Comparison of ENCODE assay signal across 35 cellular contexts in the genomic region with DNA sequence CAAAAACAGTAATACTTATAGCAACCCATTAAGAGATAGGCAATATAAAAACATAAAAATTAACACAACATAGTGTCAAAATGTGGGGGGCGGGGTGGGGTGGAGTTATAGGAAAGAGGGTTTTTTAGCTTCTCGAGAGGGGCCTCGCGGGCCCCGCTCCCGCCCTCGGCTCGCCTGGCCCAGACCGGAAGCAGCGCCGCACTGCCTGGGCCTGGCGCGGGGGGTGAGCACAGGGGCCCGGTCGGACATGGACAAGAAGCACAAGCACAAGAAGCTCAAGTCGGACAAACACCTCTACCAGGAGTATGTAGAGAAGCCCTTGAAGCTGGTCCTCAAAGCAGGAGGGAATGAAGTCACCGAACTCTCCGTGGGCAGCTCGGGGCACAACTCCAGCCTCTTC.
"Had no signal": no experiment of that assay in that cellular context is flagged by ENCODE, and none has a peak within 500 bp of the region (broad histone marks: within the 10 kb centered on the region; RNA-seq: fewer than 3 reads in every experiment).

No MANE protein-coding gene starts in this region.

- H3K9me3 ChIP-seq: body of pancreas, SJCRH30 had no signal

- H3K27ac ChIP-seq: ascending aorta, body of pancreas, Peyer's patch, RWPE1, SJCRH30 had no signal

- ATAC-seq: activated CD8-positive, alpha-beta memory T cell treated with anti-CD3 and anti-CD28 coated beads, Interleukin-2, amount 10 ng/mL, durations not matched to agents 7 days and 5 days; activated naive CD8-positive, alpha-beta T cell treated with anti-CD3 and anti-CD28 coated beads, Interleukin-2, amount 50 U/mL, for 24 hours; activated T-cell treated with anti-CD3 and anti-CD28 coated beads, Interleukin-2, amount 50 U/mL, for 4 hours; body of pancreas; SK-N-SH treated with all-trans-retinoic acid at 6 μM for 48 hours had no signal

- H3K27ac Mint-ChIP-seq: activated B cell treated with CpG ODN at 0.5 μM for 24 hours; activated CD4-positive, alpha-beta T cell treated with anti-CD3 and anti-CD28 coated beads, Interleukin-2, amount 10 ng/mL, durations not matched to agents 24 days and 14 days; activated CD8-positive, alpha-beta memory T cell treated with anti-CD3 and anti-CD28 coated beads, Interleukin-2, amount 10 ng/mL, durations not matched to agents 7 days and 5 days; activated naive CD4-positive, alpha-beta T cell treated with anti-CD3 and anti-CD28 coated beads, Interleukin-2, amount 10 ng/mL, durations not matched to agents 7 days and 5 days; activated naive CD8-positive, alpha-beta T cell treated with anti-CD3 and anti-CD28 coated beads, Interleukin-2, amount 50 U/mL, for 24 hours; T-helper 1 cell treated with Interleukin-12 subunit alpha and Interleukin-12 subunit beta and Interleukin-4 antibody, amounts not matched to agents 30 μg/mL and 1 μg/mL, for 36 hours had no signal

- H3K4me3 Mint-ChIP-seq: activated B cell treated with CpG ODN at 0.5 μM for 24 hours; activated CD4-positive, alpha-beta T cell treated with anti-CD3 and anti-CD28 coated beads, Interleukin-2, amount 10 ng/mL, durations not matched to agents 24 days and 14 days; activated CD8-positive, alpha-beta memory T cell treated with anti-CD3 and anti-CD28 coated beads, Interleukin-2, amount 10 ng/mL, durations not matched to agents 7 days and 5 days; activated naive CD4-positive, alpha-beta T cell treated with anti-CD3 and anti-CD28 coated beads, Interleukin-2, amount 10 ng/mL, durations not matched to agents 7 days and 5 days; activated naive CD8-positive, alpha-beta T cell treated with anti-CD3 and anti-CD28 coated beads, Interleukin-2, amount 50 U/mL, for 24 hours; activated T-cell treated with anti-CD3 and anti-CD28 coated beads, Interleukin-2, amount 50 U/mL, for 4 hours; T-helper 1 cell treated with Interleukin-12 subunit alpha and Interleukin-12 subunit beta and Interleukin-4 antibody, amounts not matched to agents 30 μg/mL and 1 μg/mL, for 36 hours had no signal

- DNase-seq: activated B cell treated with CpG ODN at 0.5 μM for 24 hours; activated CD4-positive, alpha-beta T cell treated with anti-CD3 and anti-CD28 coated beads for 1 hour; activated CD4-positive, alpha-beta T cell treated with anti-CD3 and anti-CD28 coated beads, Interleukin-2, amount 10 ng/mL, durations not matched to agents 24 days and 14 days; activated CD4-positive, alpha-beta T cell treated with anti-CD3 and anti-CD28 coated beads, Interleukin-2, amount 50 U/mL, for 48 hours; activated CD8-positive, alpha-beta memory T cell treated with anti-CD3 and anti-CD28 coated beads, Interleukin-2, amount 10 ng/mL, durations not matched to agents 7 days and 5 days; activated gamma-delta T cell; activated naive CD4-positive, alpha-beta T cell treated with anti-CD3 and anti-CD28 coated beads, Interleukin-2, amount 10 ng/mL, durations not matched to agents 7 days and 5 days; activated naive CD8-positive, alpha-beta T cell treated with anti-CD3 and anti-CD28 coated beads, Interleukin-2, amount 50 U/mL, for 24 hours; activated T-cell treated with anti-CD3 and anti-CD28 coated beads, Interleukin-2, amount 50 U/mL, for 4 hours; amniotic stem cell; body of pancreas; central memory CD4-positive, alpha-beta T cell; KG1; NCI-H1048; NCI-H146; NCI-H187 treated with DMSO at 0.1 percent for 48 hours; NCI-H2081 treated with DMSO at 0.1 percent for 48 hours; NCI-H2171; NCI-H2227 treated with DMSO at 0.1 percent for 48 hours; NCI-H446 treated with DMSO at 0.1 percent for 48 hours; NCI-H524 treated with DMSO at 0.1 percent for 48 hours; NCI-H82; NK-92 treated with Interleukin-12 subunit alpha and Interleukin-12 subunit beta, amount 100 ng/mL, for 24 hours; Peyer's patch; Right ventricle myocardium superior; SJCRH30; SW 1271; T1000 had no signal

- H3K27me3 ChIP-seq: ascending aorta, body of pancreas, Peyer's patch, SJCRH30 had no signal

- H3K36me3 ChIP-seq: Peyer's patch, SJCRH30 had no signal

- FAIRE-seq: bronchial epithelial cell, TTC549 had no signal

- H3K27me3 Mint-ChIP-seq: activated B cell treated with CpG ODN at 0.5 μM for 24 hours; activated CD4-positive, alpha-beta T cell treated with anti-CD3 and anti-CD28 coated beads, Interleukin-2, amount 10 ng/mL, durations not matched to agents 24 days and 14 days; activated CD8-positive, alpha-beta memory T cell treated with anti-CD3 and anti-CD28 coated beads, Interleukin-2, amount 10 ng/mL, durations not matched to agents 7 days and 5 days; activated naive CD4-positive, alpha-beta T cell treated with anti-CD3 and anti-CD28 coated beads, Interleukin-2, amount 10 ng/mL, durations not matched to agents 7 days and 5 days; activated naive CD8-positive, alpha-beta T cell treated with anti-CD3 and anti-CD28 coated beads, Interleukin-2, amount 50 U/mL, for 24 hours; IgD-negative memory B cell had no signal

- H3K4me1 ChIP-seq: ascending aorta had no signal

- H3K4me3 ChIP-seq: ascending aorta, body of pancreas, Peyer's patch, SJCRH30 had no signal
